4 cellular contexts compared by ENCODE assay signal in the genomic region with DNA sequence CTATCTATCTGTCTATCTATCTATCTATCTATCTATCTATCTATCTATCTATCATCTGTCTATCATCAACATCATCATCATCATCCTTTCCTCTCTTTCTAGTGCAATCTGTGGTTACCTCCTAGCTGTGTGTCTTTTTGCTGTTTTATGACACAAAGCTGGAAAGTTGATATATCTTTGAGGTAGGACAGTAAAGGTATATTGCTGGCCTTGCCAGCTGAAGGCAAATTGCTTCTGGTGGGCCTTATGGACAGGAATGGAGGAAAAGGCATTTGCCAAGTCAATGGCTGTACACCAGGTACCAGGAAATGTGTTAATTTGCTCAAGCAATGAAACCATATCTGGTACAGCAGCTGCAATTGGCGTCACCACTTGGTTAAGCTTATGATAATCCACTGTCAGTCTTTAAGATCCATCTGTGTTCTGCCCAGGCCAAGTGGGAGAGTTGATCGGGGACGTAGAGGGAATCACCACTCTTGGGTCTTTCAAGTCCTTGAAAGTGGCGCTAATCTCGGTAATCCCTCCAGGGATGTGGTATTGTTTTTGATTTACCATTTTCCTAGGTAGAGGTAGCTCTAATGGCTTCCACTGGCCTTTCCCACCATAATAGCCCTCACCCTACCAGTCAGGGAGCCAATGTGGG.
DNase-seq lines count a peak whose midpoint lies in the region; FAIRE-seq and TF ChIP-seq lines count a peak whose summit lies in the region.
"Not testable (repeated sequence)": the region's sequence is repeated elsewhere in the genome, so short reads cannot be mapped to it uniquely, and the experiment has no call there.

No MANE protein-coding gene starts in this region.

- not testable (repeated sequence) for H3K4me3 ChIP-seq in WERI-Rb-1 (ENCODE audit: low read depth, low read length)

- FAIRE-seq in D721Med (lab: Jason Lieb, UNC): not testable (repeated sequence)

- TF ChIP-seq CTCF in D721Med (IDR thresholded peaks at IDR 0.05; ENCODE audit: insufficient read depth, missing control alignments); WERI-Rb-1 (IDR thresholded peaks at IDR 0.05; ENCODE audit: low read depth, low read length): not testable (repeated sequence)

- H3K9me3 ChIP-seq in WERI-Rb-1 (ENCODE audit: severe bottlenecking): not testable (repeated sequence)

- peak overlapping the region; percentile 18; the same call in 1 of the 2 replicates for H3K27ac ChIP-seq in WERI-Rb-1

- H3K36me3 ChIP-seq in WERI-Rb-1: not testable (repeated sequence)

- DNase-seq in D721Med (ENCODE audit: insufficient read length, low spot score) (peak; percentile 38), NCI-H524 (lab: John Stamatoyannopoulos, UW) (peak; percentile 96), NCI-H82 (lab: John Stamatoyannopoulos, UW) (peak; percentile 98), WERI-Rb-1 (peak; percentile 74)

- H3K27me3 ChIP-seq in WERI-Rb-1 (ENCODE audit: insufficient read depth, low read depth, severe bottlenecking): not testable (repeated sequence)

Comparison
In these comparisons a context has a peak if more than half of its experiments do, and no peak if none do; other contexts are left out.
1. DNase-seq: peak in every context shown above with its lines; median percentile 98 in NCI-H82; 96 in NCI-H524; 74 in WERI-Rb-1; 38 in D721Med.